8 cellular contexts compared by ENCODE assay signal in the genomic region with DNA sequence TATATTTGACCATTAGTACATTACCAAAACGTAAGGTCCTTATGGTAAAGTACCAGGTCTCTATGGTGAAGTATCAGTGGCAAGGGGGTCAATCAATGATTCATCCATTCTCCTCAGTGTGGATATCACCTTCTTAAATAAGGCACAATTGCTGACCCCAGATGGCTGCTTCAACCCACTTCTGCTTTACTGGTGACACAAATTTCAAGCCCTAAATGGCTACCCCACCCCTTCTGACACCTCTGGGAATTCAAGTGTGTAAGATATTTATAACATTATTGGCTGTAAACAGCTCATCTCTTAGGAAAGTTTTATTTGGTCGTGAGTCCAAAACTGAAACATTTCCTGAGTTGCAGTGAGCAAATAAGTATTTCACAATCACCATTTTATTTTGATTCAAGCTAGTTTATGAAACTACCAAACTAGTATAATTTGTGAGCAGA. TPM values are rescaled to one million over a fixed set of nuclear protein-coding genes. Genes with fewer than 3 reads are reported as not detected.
DNase-seq lines count a peak whose midpoint lies in the region; ATAC-seq and TF ChIP-seq lines count a peak whose summit lies in the region.

No MANE protein-coding gene starts in this region.

- no peaks in the 10 kb centered on the region for H3K27me3 ChIP-seq in Peyer's patch

- H3K4me1 Mint-ChIP-seq in nephron progenitor cell: peaks cover 32% of the 10 kb centered on the region

- peaks cover 0 to 8% (median 0%) of the 10 kb centered on the region in 3 donors for H3K36me3 ChIP-seq in Peyer's patch

- H3K9me3 ChIP-seq in Peyer's patch: no peaks in the 10 kb centered on the region

- H3K27ac Mint-ChIP-seq in nephron progenitor cell: no peak overlapping the region

- H3K27ac ChIP-seq in Peyer's patch: peak overlapping the region; percentile 32 to 58 (median 45)

- TF ChIP-seq POLR2A in Peyer's patch (IDR thresholded peaks at IDR 0.05): no peak

- H3K27me3 Mint-ChIP-seq in nephron progenitor cell (ENCODE audit: low read depth, poor library complexity): no peaks in the 10 kb centered on the region

- H3K4me1 ChIP-seq in Peyer's patch: peaks cover 0 to 62% (median 0%) of the 10 kb centered on the region in 4 donors

- no peak overlapping the region for H3K4me3 Mint-ChIP-seq in nephron progenitor cell

- DNase-seq in GM12865 (ENCODE audit: low read depth) (peak; percentile 73), Peyer's patch (no peak), left lobe of liver (ENCODE audit: low spot score) (no peak), NCI-H774 (lab: John Stamatoyannopoulos, UW) (no peak), NCI-H1694 (lab: John Stamatoyannopoulos, UW) (no peak), inferior parietal cortex (ENCODE audit: extremely low spot score) (no peak), nephron progenitor cell (no peak)

- peak; percentile 65 for ATAC-seq in HG02798 (IDR thresholded peaks at IDR 0.05; ENCODE audit: poor library complexity, unreplicated experiment)
- ATAC-seq in left lobe of liver: peak; percentile 47

- TF ChIP-seq CTCF in GM12865 (IDR thresholded peaks at IDR 0.05; ENCODE audit: insufficient read depth, low read depth, low read length, missing control alignments) (no peak), Peyer's patch (IDR thresholded peaks at IDR 0.05) (no peak), nephron progenitor cell (IDR thresholded peaks at IDR 0.05) (no peak)

- peaks cover 33% of the 10 kb centered on the region for H3K36me3 Mint-ChIP-seq in nephron progenitor cell (ENCODE audit: low read depth)

- peak overlapping the region; percentile 10 for H3K4me3 ChIP-seq in GM12865 (ENCODE audit: low read depth, low read length)
- H3K4me3 ChIP-seq in Peyer's patch: no peak overlapping the region

- peaks cover 28% of the 10 kb centered on the region for H3K9me3 Mint-ChIP-seq in nephron progenitor cell

RNA-seq across cellular contexts. Expression of gene WBP4, which starts 7.9 kb away (rescaled TPM):
- total RNA-seq in Peyer's patch (10 to 100 TPM in 1 of 4 donors, 1 to 10 TPM in 3; 8.4 to 13.2 (median 8.6) TPM), left lobe of liver (3.9 TPM)

RNA-seq across cellular contexts. Expression of gene ELF1, which starts 34.3 kb away (rescaled TPM):
- total RNA-seq in Peyer's patch (100 to 1,000 TPM in 2 of 4 donors, 10 to 100 TPM in 2; 77.7 to 145 (median 106) TPM), left lobe of liver (22.2 TPM)
